Comparison of ENCODE assay signal across 24 cellular contexts in the genomic region with DNA sequence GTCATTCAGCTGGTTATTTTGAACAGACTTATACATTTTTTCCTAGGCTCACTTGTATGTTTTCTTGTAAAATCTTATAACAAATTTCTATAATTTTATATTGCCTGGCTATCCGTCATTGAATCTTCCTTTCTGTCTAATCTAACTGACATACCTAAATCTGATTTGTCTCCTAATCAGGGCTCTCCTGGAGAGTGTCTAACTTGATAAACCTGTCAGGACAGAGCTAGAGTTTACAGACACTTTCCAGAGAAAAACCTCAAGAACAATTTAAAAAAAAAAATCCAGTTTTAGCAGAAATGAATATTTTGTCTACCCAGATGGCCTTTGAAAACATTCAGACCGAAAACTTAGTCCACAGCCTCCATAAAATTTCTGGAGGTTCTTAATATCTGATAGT.
"Had no signal": no experiment of that assay in that cellular context is flagged by ENCODE, and none has a peak within 500 bp of the region (broad histone marks: within the 10 kb centered on the region; RNA-seq: fewer than 3 reads in every experiment).

No MANE protein-coding gene starts in this region.

- H3K27me3 ChIP-seq: colonic mucosa, dorsolateral prefrontal cortex, esophagus muscularis mucosa, esophagus squamous epithelium, foreskin keratinocyte, gastrocnemius medialis, gastroesophageal sphincter, heart left ventricle, heart right ventricle had no signal

- H3K27ac ChIP-seq: colonic mucosa, coronary artery, dorsolateral prefrontal cortex, epithelial cell of prostate, esophagus muscularis mucosa, esophagus squamous epithelium, foreskin keratinocyte, gastrocnemius medialis, gastroesophageal sphincter, heart left ventricle, heart right ventricle had no signal

- H3K4me3 ChIP-seq: colonic mucosa, coronary artery, dorsolateral prefrontal cortex, esophagus muscularis mucosa, esophagus squamous epithelium, gastrocnemius medialis, gastroesophageal sphincter, heart left ventricle, heart right ventricle had no signal

- DNase-seq: colonic mucosa; cortex of kidney; dermis blood vessel endothelial cell; dorsolateral prefrontal cortex; effector CD4-positive, alpha-beta T cell; effector CD8-positive, alpha-beta T cell; effector memory CD4-positive, alpha-beta T cell; effector memory CD8-positive, alpha-beta T cell; endodermal cell; erythroblast; esophagus squamous epithelium; foreskin fibroblast; foreskin keratinocyte; foreskin melanocyte; gastrocnemius medialis; glutamatergic neuron; head of caudate nucleus; heart left ventricle; heart right ventricle had no signal

- ATAC-seq: effector memory CD8-positive, alpha-beta T cell; esophagus mucosa; foreskin keratinocyte; gastrocnemius medialis; gastroesophageal sphincter; heart left ventricle; heart right ventricle had no signal

- H3K4me1 ChIP-seq: colonic mucosa, esophagus muscularis mucosa, esophagus squamous epithelium, foreskin keratinocyte, gastrocnemius medialis, gastroesophageal sphincter, heart left ventricle, heart right ventricle had no signal

- H3K9me3 ChIP-seq: colonic mucosa, gastrocnemius medialis had no signal

- H3K36me3 ChIP-seq: colonic mucosa, esophagus muscularis mucosa, esophagus squamous epithelium, gastrocnemius medialis, gastroesophageal sphincter, heart left ventricle, heart right ventricle had no signal
